In genomic region chrX:38634665-38635064, GRCh38 we compare ENCODE assay signal across 20 cellular contexts.
"Had no signal": no experiment of that assay in that cellular context is flagged by ENCODE, and none has a peak within 500 bp of the region (broad histone marks: within the 10 kb centered on the region; RNA-seq: fewer than 3 reads in every experiment).

No MANE protein-coding gene starts in this region.

- DNase-seq: activated CD4-positive, alpha-beta T cell treated with anti-CD3 and anti-CD28 coated beads, Interleukin-2, amount 50 U/mL, for 1 hour; activated CD8-positive, alpha-beta memory T cell treated with anti-CD3 and anti-CD28 coated beads, Interleukin-2, amount 10 ng/mL, durations not matched to agents 7 days and 5 days; activated CD8-positive, alpha-beta T cell treated with anti-CD3 and anti-CD28 coated beads, Interleukin-2, amount 10 ng/mL, durations not matched to agents 7 days and 5 days; activated naive CD8-positive, alpha-beta T cell treated with anti-CD3 and anti-CD28 coated beads, Interleukin-2, amount 50 U/mL, for 24 hours; activated T-cell treated with anti-CD3 and anti-CD28 coated beads, Interleukin-2, amount 50 U/mL, for 48 hours; dermis blood vessel endothelial cell; effector CD4-positive, alpha-beta T cell; esophagus squamous epithelium; foreskin melanocyte; left ventricle myocardium inferior; mucosa of descending colon; posterior cingulate gyrus; stimulated activated CD4-positive, alpha-beta T cell treated with anti-CD3 and anti-CD28 coated beads, Interleukin-2, amount 100 ng/mL, for 48 hours; stimulated activated naive CD8-positive, alpha-beta T cell treated with anti-CD3 and anti-CD28 coated beads, Interleukin-15, Interleukin-2, amounts not matched to agents 100 U/mL and 50 U/mL, for 24 hours; trophoblast cell; uterus had no signal

- H3K9me3 ChIP-seq: esophagus squamous epithelium, left ventricle myocardium inferior, mucosa of descending colon, thoracic aorta, uterus had no signal

- H3K36me3 ChIP-seq: esophagus squamous epithelium, left ventricle myocardium inferior, thoracic aorta, uterus had no signal

- ATAC-seq: activated CD8-positive, alpha-beta memory T cell treated with anti-CD3 and anti-CD28 coated beads, Interleukin-2, amount 10 ng/mL, durations not matched to agents 7 days and 5 days; activated CD8-positive, alpha-beta T cell treated with anti-CD3 and anti-CD28 coated beads, Interleukin-2, amount 10 ng/mL, durations not matched to agents 7 days and 5 days; activated naive CD8-positive, alpha-beta T cell treated with anti-CD3 and anti-CD28 coated beads, Interleukin-2, amount 50 U/mL, for 24 hours; mucosa of descending colon; natural killer cell treated with Interleukin-12 subunit alpha and Interleukin-12 subunit beta and Interleukin-15 and Interleukin-18, amount 100 ng/mL, for 72 hours; stimulated activated naive CD8-positive, alpha-beta T cell treated with anti-CD3 and anti-CD28 coated beads, Interleukin-15, Interleukin-2, amounts not matched to agents 100 U/mL and 50 U/mL, for 24 hours; WTC11 had no signal

- H3K4me3 ChIP-seq: esophagus squamous epithelium, left ventricle myocardium inferior, lung, mucosa of descending colon, thoracic aorta, uterus had no signal

- H3K4me1 ChIP-seq: esophagus squamous epithelium, uterus had no signal

- H3K27me3 ChIP-seq: esophagus squamous epithelium, uterus had no signal

- H3K27ac ChIP-seq: esophagus squamous epithelium, left ventricle myocardium inferior, thoracic aorta, uterus had no signal
